Comparison of ENCODE assay signal across 11 cellular contexts in the genomic region with DNA sequence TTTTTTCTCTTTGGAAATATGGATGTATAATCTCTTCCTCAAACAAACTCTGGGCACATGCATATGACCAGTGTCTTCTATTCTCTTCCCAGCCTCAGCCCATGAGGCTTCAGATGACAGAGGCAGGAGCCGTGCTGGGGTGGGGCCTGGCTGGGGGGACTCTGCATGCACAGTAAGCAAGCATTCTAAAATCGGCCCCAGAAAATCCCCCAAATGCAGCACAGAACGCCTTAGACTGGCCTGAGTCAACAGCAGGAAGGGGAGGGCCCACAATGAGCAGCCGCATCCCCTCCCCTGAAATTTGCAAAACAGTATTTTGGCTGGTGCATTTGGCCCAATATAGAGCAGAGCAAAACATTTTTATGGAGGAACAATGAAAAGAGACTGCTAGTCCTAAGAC. TPM values are rescaled to one million over a fixed set of nuclear protein-coding genes. Genes with fewer than 3 reads are reported as not detected.
DNase-seq lines count a peak whose midpoint lies in the region; ATAC-seq and TF ChIP-seq lines count a peak whose summit lies in the region.
"Had no signal": no experiment of that assay in that cellular context is flagged by ENCODE, and none has a peak within 500 bp of the region (broad histone marks: within the 10 kb centered on the region; RNA-seq: fewer than 3 reads in every experiment).

No MANE protein-coding gene starts in this region.

- ATAC-seq in GM19395 (IDR thresholded peaks at IDR 0.05; ENCODE audit: unreplicated experiment) (peak; percentile 41), HG03097 (IDR thresholded peaks at IDR 0.05; ENCODE audit: low FRiP score, unreplicated experiment) (no peak), GM19455 (IDR thresholded peaks at IDR 0.05; ENCODE audit: unreplicated experiment) (no peak), HG02973 (IDR thresholded peaks at IDR 0.05; ENCODE audit: unreplicated experiment) (no peak)

- H3K4me3 ChIP-seq in OCI-LY1 (ENCODE audit: low read depth, low read length, poor library complexity, severe bottlenecking), result no peak overlapping the region
- H3K4me3 ChIP-seq: right lobe of liver had no signal

- H3K9me3 ChIP-seq in OCI-LY1 (ENCODE audit: low read length), result no peaks in the 10 kb centered on the region
- H3K9me3 ChIP-seq: right lobe of liver had no signal

- no peaks in the 10 kb centered on the region for H3K9me2 ChIP-seq in OCI-LY1 (ENCODE audit: low read depth, low read length)

- no peaks in the 10 kb centered on the region for H3K4me1 ChIP-seq in OCI-LY1 (ENCODE audit: insufficient read depth, low read length, severe bottlenecking)

- H3K36me3 ChIP-seq in OCI-LY1 (ENCODE audit: insufficient read depth, low read length), result peaks cover 28% of the 10 kb centered on the region
- H3K36me3 ChIP-seq: right lobe of liver had no signal

- peaks cover 16% of the 10 kb centered on the region; the same call in 1 of the 2 replicates for H3K79me2 ChIP-seq in OCI-LY1 (ENCODE audit: insufficient read depth, low read length)

- TF ChIP-seq CTCF in OCI-LY1 (IDR thresholded peaks at IDR 0.05; ENCODE audit: low read length) (no peak), brain (conservative IDR thresholded peaks at IDR 0.05) (no peak)

- no peaks in the 10 kb centered on the region for H3K36me3 Mint-ChIP-seq in brain

- H3K9ac ChIP-seq in OCI-LY1 (ENCODE audit: low read length), result peak overlapping the region; percentile 49; the same call in 1 of the 2 replicates

- H3K27ac ChIP-seq in OCI-LY1 (ENCODE audit: low read depth, low read length, poor library complexity, severe bottlenecking), result peak overlapping the region; percentile 96

- H3K4me3 Mint-ChIP-seq in brain, result no peak overlapping the region
- H3K4me3 Mint-ChIP-seq: dendritic cell treated with granulocyte-macrophage colony-stimulating factor and Interleukin-4, amounts not matched to agents 40 ng/mL and 50 ng/mL, for 4 days had no signal

- no peaks in the 10 kb centered on the region for H4K20me1 ChIP-seq in OCI-LY1 (ENCODE audit: insufficient read depth, low read length)

- DNase-seq in stimulated activated CD4-positive, alpha-beta T cell treated with anti-CD3 and anti-CD28 coated beads, Interleukin-4, amount 100 ng/mL, for 1 hour, result peak; percentile 66
- DNase-seq in NCI-H187 (lab: John Stamatoyannopoulos, UW), result no peak
- DNase-seq: NCI-H1694, right lobe of liver had no signal

- no peaks in the 10 kb centered on the region for H3K9me3 Mint-ChIP-seq in brain
- H3K9me3 Mint-ChIP-seq: dendritic cell treated with granulocyte-macrophage colony-stimulating factor and Interleukin-4, amounts not matched to agents 40 ng/mL and 50 ng/mL, for 4 days had no signal

- H3K27ac Mint-ChIP-seq in brain, result peak overlapping the region in 4 of 5 experiments; percentile 10 to 98 (median 59)

- H3K27me3 Mint-ChIP-seq in brain, result no peaks in the 10 kb centered on the region
- H3K27me3 Mint-ChIP-seq: dendritic cell treated with granulocyte-macrophage colony-stimulating factor and Interleukin-4, amounts not matched to agents 40 ng/mL and 50 ng/mL, for 4 days had no signal

- H2AFZ ChIP-seq in OCI-LY1 (ENCODE audit: low read length), result no peak overlapping the region

- H3K4me1 Mint-ChIP-seq in brain, result peaks cover 77% of the 10 kb centered on the region

- no peaks in the 10 kb centered on the region for H3F3A ChIP-seq in OCI-LY1 (ENCODE audit: insufficient read depth, low read length)

- H3K27me3 ChIP-seq in OCI-LY1 (ENCODE audit: insufficient read depth, low read length), result no peaks in the 10 kb centered on the region
- H3K27me3 ChIP-seq: right lobe of liver had no signal

- H3K4me2 ChIP-seq in OCI-LY1 (ENCODE audit: low read length), result peak overlapping the region; percentile 46

RNA-seq across cellular contexts. Expression of a gene that starts 47.8 kb away (rescaled TPM):
- 85.7 TPM for polyA plus RNA-seq in brain (ENCODE audit: insufficient read depth, low read depth, low replicate concordance)
